Comparison of ENCODE assay signal across 8 cellular contexts in the genomic region with DNA sequence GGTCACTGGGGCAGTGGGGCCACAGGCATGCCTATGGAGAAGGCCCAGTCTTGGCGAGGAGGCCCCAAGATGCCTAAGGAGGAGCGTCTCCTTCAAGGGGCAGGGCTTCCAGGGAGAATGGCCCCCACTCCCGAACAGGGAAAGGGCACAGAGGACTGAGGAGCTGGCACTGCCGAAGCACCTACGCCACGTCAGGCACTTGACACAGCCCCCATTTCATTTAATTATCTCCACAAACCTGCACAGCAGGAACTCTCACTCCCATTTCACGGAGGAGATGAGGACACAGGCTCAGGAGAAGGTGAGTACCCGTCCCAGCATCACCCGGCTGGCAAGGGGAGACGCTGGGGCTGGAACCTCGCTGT. TPM values are rescaled to one million over a fixed set of nuclear protein-coding genes. Genes with fewer than 3 reads are reported as not detected.
DNase-seq lines count a peak whose midpoint lies in the region; ATAC-seq and TF ChIP-seq lines count a peak whose summit lies in the region.

No MANE protein-coding gene starts in this region.

- H4K20me1 ChIP-seq in DOHH2 (ENCODE audit: control insufficient read depth, insufficient read depth, low read depth, low read length) = 0 out of 2 replicates have a peak, but pooled peaks cover 3% of the 10 kb centered on the region

- no peak overlapping the region for H3K23ac ChIP-seq in trophoblast cell (ENCODE audit: low read length)

- H2AK5ac ChIP-seq in trophoblast cell (ENCODE audit: low read length) = no peak overlapping the region

- H3K27ac ChIP-seq in DOHH2 (ENCODE audit: low read depth, low read length) (no peak overlapping the region), esophagus (ENCODE audit: low read depth in 2 of 2, low read length in 1 of 2) (peak overlapping the region; percentile 16 to 39), trophoblast cell (ENCODE audit: low read depth, low read length) (no peak overlapping the region)

- H3K14ac ChIP-seq in trophoblast cell (ENCODE audit: low read length) = no peak overlapping the region

- no peak overlapping the region for H3K4ac ChIP-seq in trophoblast cell (ENCODE audit: low read depth, low read length)

- no peaks in the 10 kb centered on the region for H3K79me2 ChIP-seq in DOHH2 (ENCODE audit: control insufficient read depth, low read length)
- no peaks in the 10 kb centered on the region for H3K79me2 ChIP-seq in trophoblast cell (ENCODE audit: control insufficient read depth, insufficient read depth, low read length, poor library complexity)

- H4K8ac ChIP-seq in trophoblast cell (ENCODE audit: low read depth, low read length) = no peak overlapping the region

- H2BK5ac ChIP-seq in trophoblast cell (ENCODE audit: low read depth, low read length, poor library complexity) = no peak overlapping the region

- H3K4me1 ChIP-seq in DOHH2 (ENCODE audit: control insufficient read depth, low read length) (peaks cover 11% of the 10 kb centered on the region), NT2/D1 (ENCODE audit: insufficient read depth, insufficient read length) (peaks cover 13% of the 10 kb centered on the region), esophagus (ENCODE audit: control insufficient read depth in 2 of 2, insufficient read depth in 2 of 2, low read length in 1 of 2) (peaks cover 0 to 20% of the 10 kb centered on the region in 2 donors), trophoblast cell (ENCODE audit: control insufficient read depth in 1 of 2, insufficient read depth in 2 of 2, low read length in 2 of 2) (peaks cover 14 to 21% of the 10 kb centered on the region in 2 experiments)

- no peaks in the 10 kb centered on the region for H3K9me3 ChIP-seq in DOHH2 (ENCODE audit: control insufficient read depth, insufficient read depth, low read length)
- no peaks in the 10 kb centered on the region for H3K9me3 ChIP-seq in NT2/D1 (ENCODE audit: insufficient read depth, low read length)
- no peaks in the 10 kb centered on the region for H3K9me3 ChIP-seq in esophagus (ENCODE audit: control insufficient read depth in 2 of 2, insufficient read depth in 1 of 2, low read depth in 1 of 2, low read length in 1 of 2)
- H3K9me3 ChIP-seq in trophoblast cell (ENCODE audit: insufficient read depth, low read depth, low read length) = no peaks in the 10 kb centered on the region

- H4K12ac ChIP-seq in trophoblast cell (ENCODE audit: low read depth, low read length) = no peak overlapping the region

- peaks cover 2% of the 10 kb centered on the region for H3K79me1 ChIP-seq in trophoblast cell (ENCODE audit: low read length)

- no peak overlapping the region for H2BK12ac ChIP-seq in trophoblast cell (ENCODE audit: low read length)

- no peak for TF ChIP-seq CTCF in DOHH2 (IDR thresholded peaks at IDR 0.05; ENCODE audit: low read depth, low read length, poor library complexity, severe bottlenecking)

- 31 to 39% methylated on average over 11 of the region's 11 CpGs for WGBS in esophagus, 2 donors
- WGBS in trophoblast cell (ENCODE audit: extremely low coverage, insufficient coverage, insufficient read length) = no CpG with 5 or more reads among the region's 11 CpGs

- H3K4me2 ChIP-seq in DOHH2 (ENCODE audit: low read length) = peak overlapping the region; percentile 74; the same call in 1 of the 2 replicates
- peak overlapping the region; percentile 73 for H3K4me2 ChIP-seq in trophoblast cell (ENCODE audit: low read length)

- H3K9ac ChIP-seq in NT2/D1 (ENCODE audit: insufficient read length, low read depth) (peak overlapping the region; percentile 81), trophoblast cell (ENCODE audit: low read length) (no peak overlapping the region)

- no peak overlapping the region for H2AFZ ChIP-seq in trophoblast cell (ENCODE audit: insufficient read depth, low read length, poor library complexity)

- no peak overlapping the region for H3K18ac ChIP-seq in trophoblast cell (ENCODE audit: low read length)

- H3K9me2 ChIP-seq in DOHH2 (replicated peaks; ENCODE audit: control insufficient read depth, low read length) = no peaks in the 10 kb centered on the region

- DNase-seq in NT2/D1 (ENCODE audit: low read depth, low spot score) = no peak
- peak; percentile 50 to 75 for DNase-seq in trophoblast cell
- no peak for DNase-seq in NOMO-1 treated with DMSO at 0.1 percent for 48 hours (lab: John Stamatoyannopoulos, UW; ENCODE audit: unreplicated experiment)

- H3K36me3 ChIP-seq in DOHH2 (ENCODE audit: control insufficient read depth, low read length) (no peaks in the 10 kb centered on the region), NT2/D1 (ENCODE audit: insufficient read depth, insufficient read length, low read length) (no peaks in the 10 kb centered on the region), esophagus (ENCODE audit: control insufficient read depth in 2 of 2, insufficient read depth in 2 of 2, low read length in 1 of 2) (no peaks in the 10 kb centered on the region), trophoblast cell (ENCODE audit: control insufficient read depth in 1 of 2, insufficient read depth in 2 of 2, low read length in 2 of 2) (no peaks in the 10 kb centered on the region)

- H2BK120ac ChIP-seq in trophoblast cell (ENCODE audit: insufficient read depth, low read length, poor library complexity) = no peak overlapping the region

- no peaks in the 10 kb centered on the region for H3F3A ChIP-seq in DOHH2 (ENCODE audit: control insufficient read depth, insufficient read depth)

- ATAC-seq in HG03460 (IDR thresholded peaks at IDR 0.05; ENCODE audit: unreplicated experiment) (no peak), HG03139 (IDR thresholded peaks at IDR 0.05; ENCODE audit: unreplicated experiment) (no peak), HG02840 (IDR thresholded peaks at IDR 0.05; ENCODE audit: low FRiP score, unreplicated experiment) (no peak)

- H3K4me3 ChIP-seq in DOHH2 (ENCODE audit: low read length) (no peak overlapping the region), NT2/D1 (ENCODE audit: insufficient read length, low read depth) (peak overlapping the region; percentile 45), esophagus (ENCODE audit: low read depth in 1 of 2, low read length in 2 of 2) (peak overlapping the region; percentile 48 to 59), trophoblast cell (ENCODE audit: low read depth, low read length) (no peak overlapping the region)

- H3K27me3 ChIP-seq in DOHH2 (ENCODE audit: control insufficient read depth, low read length) = peaks cover 39% of the 10 kb centered on the region
- peaks cover 33% of the 10 kb centered on the region for H3K27me3 ChIP-seq in NT2/D1 (ENCODE audit: insufficient read depth, insufficient read length)
- H3K27me3 ChIP-seq in esophagus (ENCODE audit: control insufficient read depth in 1 of 2, insufficient read depth in 2 of 2, low read length in 2 of 2) = no peaks in the 10 kb centered on the region
- H3K27me3 ChIP-seq in trophoblast cell (ENCODE audit: insufficient read depth, low read length) = peaks cover 3% of the 10 kb centered on the region

- H4K91ac ChIP-seq in trophoblast cell (ENCODE audit: low read depth, low read length) = no peak overlapping the region

RNA-seq across cellular contexts. Expression of gene EGR1, which starts 26.0 kb away (rescaled TPM):
- polyA plus RNA-seq in esophagus = 10 to 100 TPM; 17.9 to 45.0 TPM
- polyA plus RNA-seq in trophoblast cell (2013) = 12.2 and 12.9 TPM in 2 replicates

RNA-seq across cellular contexts. Expression of gene ETF1, which starts 51.8 kb away (rescaled TPM):
- polyA plus RNA-seq in esophagus = 10 to 100 TPM; 38.9 to 64.8 TPM
- 165 and 167 TPM in 2 replicates for polyA plus RNA-seq in trophoblast cell (2013)

RNA-seq across cellular contexts. Expression of gene REEP2, which starts 52.4 kb away (rescaled TPM):
- 1 to 10 TPM; 2.0 to 2.6 TPM for polyA plus RNA-seq in esophagus
- 0.51 and 0.57 TPM in 2 replicates for polyA plus RNA-seq in trophoblast cell (2013)

Comparison
In these comparisons a context has a peak if more than half of its experiments do, and no peak if none do; other contexts are left out.
1. H3K27ac ChIP-seq: peak in esophagus (2 of 2); none in DOHH2 (single experiment) and trophoblast cell (single experiment).
2. H3K4me3 ChIP-seq: peak in NT2/D1 (single experiment) and esophagus (2 of 2); none in DOHH2 (single experiment) and trophoblast cell (single experiment).
3. DNase-seq: peak in trophoblast cell (2 of 2); none in NT2/D1 (single experiment) and NOMO-1 treated with DMSO at 0.1 percent for 48 hours (single experiment).